In the genomic region with DNA sequence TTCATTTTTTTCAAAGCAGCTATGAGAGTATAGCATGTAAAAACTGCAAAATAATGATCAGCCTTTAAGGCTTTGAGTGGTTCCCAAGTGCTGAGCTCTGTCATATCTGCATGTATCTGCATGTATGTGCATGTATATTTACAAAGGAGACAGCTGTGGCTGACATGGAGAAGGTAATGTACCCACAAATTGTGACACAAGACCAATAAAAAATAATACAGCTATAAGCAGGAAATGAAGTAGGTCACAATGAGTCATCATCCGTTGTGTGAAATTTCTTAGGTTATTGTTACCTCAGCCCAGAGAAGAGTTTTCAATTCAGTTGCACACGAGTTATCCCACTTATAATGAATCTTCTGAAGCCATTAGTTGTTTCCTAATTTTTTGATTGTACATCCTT, we compare ENCODE assay signal across 7 cellular contexts.
DNase-seq lines count a peak whose midpoint lies in the region; ATAC-seq and TF ChIP-seq lines count a peak whose summit lies in the region.

No MANE protein-coding gene starts in this region.

- no peaks in the 10 kb centered on the region for H3K9me3 Mint-ChIP-seq in activated naive CD8-positive, alpha-beta T cell (ENCODE audit: low read depth)
- no peaks in the 10 kb centered on the region for H3K9me3 Mint-ChIP-seq in memory B cell

- no peak for TF ChIP-seq CTCF in dorsolateral prefrontal cortex (IDR thresholded peaks at IDR 0.05 in 54 of 56, conservative IDR thresholded peaks at IDR 0.05 in 2 of 56; ENCODE audit: low read depth in 1 of 56, partially characterized antibody in 56 of 56)

- H3K36me3 ChIP-seq in KOPT-K1 (ENCODE audit: insufficient read depth, low read length) = no peaks in the 10 kb centered on the region

- no peak overlapping the region for H3K4me3 ChIP-seq in dorsolateral prefrontal cortex

- no peaks in the 10 kb centered on the region for H3K9me3 ChIP-seq in KOPT-K1 (ENCODE audit: insufficient read depth, low read length, poor library complexity, severe bottlenecking)

- TF ChIP-seq POLR2A in GM18505 (IDR thresholded peaks at IDR 0.05; ENCODE audit: borderline replicate concordance, extremely low read depth, insufficient read depth, insufficient read length) = no peak

- intact Hi-C loops in dorsolateral prefrontal cortex (cut with DNase I) = no loop called here

- H3K27ac ChIP-seq in KOPT-K1 (ENCODE audit: low read depth, low read length, poor library complexity, severe bottlenecking) (peak overlapping the region; percentile 65), dorsolateral prefrontal cortex (peak overlapping the region in 13 of 59 donors; percentile 2 to 44 (median 16))

- H3K4me1 Mint-ChIP-seq in activated naive CD8-positive, alpha-beta T cell (ENCODE audit: low read depth) = peaks cover 93% of the 10 kb centered on the region
- peaks cover 22% of the 10 kb centered on the region for H3K4me1 Mint-ChIP-seq in memory B cell

- no peak for DNase-seq in memory B cell (ENCODE audit: low spot score in 2 of 2)
- DNase-seq in dorsolateral prefrontal cortex = no peak
- DNase-seq in NCI-H2081 (lab: John Stamatoyannopoulos, UW) = no peak

- peak overlapping the region; percentile 87 for H3K4me3 Mint-ChIP-seq in activated naive CD8-positive, alpha-beta T cell
- no peak overlapping the region for H3K4me3 Mint-ChIP-seq in memory B cell

- no peaks in the 10 kb centered on the region for H3K36me3 Mint-ChIP-seq in activated naive CD8-positive, alpha-beta T cell
- H3K36me3 Mint-ChIP-seq in memory B cell = no peaks in the 10 kb centered on the region

- ATAC-seq in GM18505 (IDR thresholded peaks at IDR 0.05; ENCODE audit: unreplicated experiment) (peak; percentile 56), memory B cell (ENCODE audit: low read depth) (peak; percentile 17), HG03135 (IDR thresholded peaks at IDR 0.05; ENCODE audit: unreplicated experiment) (no peak)

- H3K27ac Mint-ChIP-seq in activated naive CD8-positive, alpha-beta T cell = peak overlapping the region; percentile 88
- H3K27ac Mint-ChIP-seq in memory B cell = no peak overlapping the region

- no peaks in the 10 kb centered on the region for H3K27me3 Mint-ChIP-seq in activated naive CD8-positive, alpha-beta T cell
- no peaks in the 10 kb centered on the region for H3K27me3 Mint-ChIP-seq in memory B cell

- H3K27me3 ChIP-seq in dorsolateral prefrontal cortex = no peaks in the 10 kb centered on the region
